In the genomic region with DNA sequence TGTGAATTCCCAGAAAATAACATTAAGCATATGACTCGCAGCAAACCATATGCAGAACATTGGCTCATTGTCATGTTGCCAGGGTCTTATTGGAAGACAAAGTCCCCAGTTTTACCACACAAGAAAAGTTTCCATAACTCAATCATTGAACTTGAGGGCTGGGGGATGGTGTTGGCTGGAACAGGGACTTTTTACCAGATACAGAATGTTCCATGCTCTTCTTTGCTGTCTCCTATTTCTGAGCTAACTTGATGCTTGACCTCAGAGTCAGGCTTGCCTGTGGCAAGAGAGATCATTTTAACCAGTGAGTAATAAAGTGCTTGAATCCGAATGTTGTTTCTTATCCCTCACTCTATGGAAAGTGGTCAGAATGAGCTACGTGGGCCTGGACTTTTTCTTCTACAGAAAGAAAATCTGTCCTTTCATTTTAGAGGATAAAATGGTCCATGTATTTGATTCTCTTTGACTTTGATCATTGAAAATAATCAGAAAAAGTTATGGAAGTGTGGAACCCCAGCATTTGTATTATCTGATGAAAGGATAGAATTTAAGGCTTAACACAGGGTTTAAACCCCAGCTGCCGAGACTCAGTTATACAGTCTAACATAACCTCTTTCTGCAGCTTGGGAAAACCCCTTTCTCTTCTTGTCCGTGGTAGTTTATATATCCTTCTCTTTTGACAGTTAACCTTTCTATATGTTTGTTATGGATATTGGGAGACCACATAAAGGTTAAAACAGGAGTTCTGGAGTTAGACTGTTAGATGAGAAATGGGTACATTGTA, we compare ENCODE assay signal across 8 cellular contexts.
A peak's percentile ranks its signal among the peaks of the same experiment; 100 is the strongest.
DNase-seq lines count a peak whose midpoint lies in the region; ATAC-seq and TF ChIP-seq lines count a peak whose summit lies in the region.

No MANE protein-coding gene starts in this region.

- TF ChIP-seq POLR2A in gastrocnemius medialis (IDR thresholded peaks at IDR 0.05) = peak in 1 of 2 donors; percentile 65

- in situ Hi-C loops in SK-MEL-5 (cut with HindIII; ENCODE audit: low pct_unique_long_range_greater_than_20kb, low sequenced_read_pairs) = no loop called here
- in situ Hi-C loops in gastrocnemius medialis (cut with MboI; ENCODE audit: low sequenced_read_pairs in 4 of 4) = no loop called here

- peaks cover 0 to 4% of the 10 kb centered on the region in 2 donors for H3K36me3 ChIP-seq in gastrocnemius medialis

- DNase-seq in GM12865 (ENCODE audit: low read depth) (peak; percentile 54), SK-MEL-5 (ENCODE audit: low read depth, low spot score) (peak; percentile 97), epithelial cell of esophagus (ENCODE audit: low read depth) (peak; percentile 61), gastrocnemius medialis (peak; percentile 61 to 68), NCI-H748 treated with DMSO at 0.1 percent for 48 hours (lab: John Stamatoyannopoulos, UW) (no peak)

- peaks cover 17 to 53% of the 10 kb centered on the region in 2 donors for H3K4me1 ChIP-seq in gastrocnemius medialis

- H3K4me3 ChIP-seq in GM12865 (ENCODE audit: low read depth, low read length) (peak overlapping the region; percentile 84), epithelial cell of esophagus (ENCODE audit: low read length) (no peak overlapping the region), gastrocnemius medialis (no peak overlapping the region)

- H3K27ac ChIP-seq in gastrocnemius medialis = peak overlapping the region; percentile 74 to 91 (median 80)

- peak; percentile 96 to 98 for ATAC-seq in gastrocnemius medialis
- ATAC-seq in HG02885 (IDR thresholded peaks at IDR 0.05; ENCODE audit: poor library complexity, unreplicated experiment) = no peak
- ATAC-seq in HG03432 (IDR thresholded peaks at IDR 0.05; ENCODE audit: unreplicated experiment) = no peak
- no peak for ATAC-seq in GM21723 (IDR thresholded peaks at IDR 0.05; ENCODE audit: unreplicated experiment)

- no peak for TF ChIP-seq CTCF in GM12865 (IDR thresholded peaks at IDR 0.05; ENCODE audit: insufficient read depth, low read depth, low read length, missing control alignments)
- no peak for TF ChIP-seq CTCF in epithelial cell of esophagus (IDR thresholded peaks at IDR 0.05; ENCODE audit: insufficient read depth, low read depth, low read length, missing control alignments)
- no peak for TF ChIP-seq CTCF in gastrocnemius medialis (IDR thresholded peaks at IDR 0.05 in 4 of 5, conservative IDR thresholded peaks at IDR 0.05 in 1 of 5)

- no peaks in the 10 kb centered on the region for H3K27me3 ChIP-seq in gastrocnemius medialis

- H3K9me3 ChIP-seq in gastrocnemius medialis = no peaks in the 10 kb centered on the region

- intact Hi-C loops in gastrocnemius medialis (cut with DNase I; ENCODE audit: low total_unique reads) = no loop called here

Comparison
In these comparisons a context has a peak if more than half of its experiments do, and no peak if none do; other contexts are left out.
1. ATAC-seq: peak in gastrocnemius medialis (2 of 2); none in HG02885 (single experiment), HG03432 (single experiment) and GM21723 (single experiment).